In genomic region chr19:46775642-46776258, GRCh38 we compare ENCODE assay signal across 23 cellular contexts. TPM values are rescaled to one million over a fixed set of nuclear protein-coding genes. Genes with fewer than 3 reads are reported as not detected.
DNase-seq lines count a peak whose midpoint lies in the region; ATAC-seq, FAIRE-seq and TF ChIP-seq lines count a peak whose summit lies in the region.
"Had no signal": no experiment of that assay in that cellular context is flagged by ENCODE, and none has a peak within 500 bp of the region (broad histone marks: within the 10 kb centered on the region; RNA-seq: fewer than 3 reads in every experiment).

No MANE protein-coding gene starts in this region.

- peaks cover 54% of the 10 kb centered on the region for H3K36me3 Mint-ChIP-seq in activated naive CD8-positive, alpha-beta T cell treated with anti-CD3 and anti-CD28 coated beads, Interleukin-2, amount 50 U/mL, for 24 hours (ENCODE audit: low read depth)
- H3K36me3 Mint-ChIP-seq in activated naive CD8-positive, alpha-beta T cell treated with anti-CD3 and anti-CD28 coated beads for 36 hours = peaks cover 45% of the 10 kb centered on the region

- H3K4me3 Mint-ChIP-seq in activated naive CD8-positive, alpha-beta T cell treated with anti-CD3 and anti-CD28 coated beads, Interleukin-2, amount 50 U/mL, for 24 hours = no peak overlapping the region
- no peak overlapping the region for H3K4me3 Mint-ChIP-seq in activated naive CD8-positive, alpha-beta T cell treated with anti-CD3 and anti-CD28 coated beads for 36 hours
- H3K4me3 Mint-ChIP-seq: CD4-positive, alpha-beta memory T cell had no signal

- DNase-seq in activated naive CD8-positive, alpha-beta T cell treated with anti-CD3 and anti-CD28 coated beads, Interleukin-2, amount 50 U/mL, for 24 hours = no peak
- DNase-seq in activated naive CD8-positive, alpha-beta T cell treated with anti-CD3 and anti-CD28 coated beads for 36 hours = no peak
- DNase-seq in K562 (ENCODE audit: extremely low read depth in 1 of 4, low spot score in 3 of 4) = no peak
- DNase-seq in osteoblast (ENCODE audit: insufficient read length, low spot score, missing footprints) = peak; percentile 29
- DNase-seq in left lobe of liver (ENCODE audit: low spot score) = no peak
- DNase-seq in ACHN = no peak
- DNase-seq: 8988T; C1 segment of cervical spinal cord; CD4-positive, alpha-beta memory T cell; COR-L47; DMS 273 treated with DMSO at 0.1 percent for 48 hours; DMS79; EL; GDM1; GM23248; H7; HCEC 1CT had no signal

- no peak for TF ChIP-seq EP300 in K562 (IDR thresholded peaks at IDR 0.05; ENCODE audit: low read length)

- peaks cover 6% of the 10 kb centered on the region for H3K4me1 ChIP-seq in HEK293 (ENCODE audit: control insufficient read depth, insufficient read depth, low read length)
- H3K4me1 ChIP-seq in K562 (replicated peaks in 1 of 2; ENCODE audit: control insufficient read depth in 2 of 2, insufficient read depth in 2 of 2, low read length in 2 of 2) = peaks cover 0 to 16% of the 10 kb centered on the region in 2 experiments; a peak in 3 of 5 replicates
- H3K4me1 ChIP-seq in osteoblast (ENCODE audit: insufficient read depth, low read length) = peaks cover under 1% of the 10 kb centered on the region

- no peaks in the 10 kb centered on the region for H3K9me1 ChIP-seq in K562 (ENCODE audit: control insufficient read depth, insufficient read depth, low read length)

- H3K27ac ChIP-seq in HEK293 (ENCODE audit: extremely low read depth, low read depth, low read length) = no peak overlapping the region
- H3K27ac ChIP-seq in K562 (ENCODE audit: extremely low read depth, low read depth, low read length) = no peak overlapping the region
- H3K27ac ChIP-seq in osteoblast (ENCODE audit: low read depth, low read length) = no peak overlapping the region
- H3K27ac ChIP-seq: A549, GM23248 had no signal

- in situ Hi-C loops in K562 (cut with MboI) = no loop called here
- in situ Hi-C loops in ACHN (cut with HindIII; ENCODE audit: low pct_ligation_motif_present, low pct_unique_long_range_greater_than_20kb, low sequenced_read_pairs) = no loop called here

- TF ChIP-seq POLR2A in K562 (conservative IDR thresholded peaks at IDR 0.05) = no peak

- peaks cover 58 to 61% of the 10 kb centered on the region in 2 experiments for H3K36me3 ChIP-seq in HEK293 (ENCODE audit: control insufficient read depth in 2 of 2, insufficient read depth in 1 of 2, low read length in 2 of 2)
- peaks cover 59% of the 10 kb centered on the region for H3K36me3 ChIP-seq in K562 (ENCODE audit: control insufficient read depth, insufficient read depth, low read length)
- H3K36me3 ChIP-seq in osteoblast (ENCODE audit: insufficient read depth, low read length) = peaks cover 55% of the 10 kb centered on the region

- H3K4me2 ChIP-seq in K562 (ENCODE audit: insufficient read depth, low read length) (no peak overlapping the region), osteoblast (ENCODE audit: insufficient read depth, low read length) (no peak overlapping the region)
- H3K4me2 ChIP-seq: A549 had no signal

- H3K9me3 ChIP-seq in HEK293 (ENCODE audit: control insufficient read depth, insufficient read depth, low read depth, low read length) (no peaks in the 10 kb centered on the region), K562 (replicated peaks; ENCODE audit: control insufficient read depth, insufficient read depth, low read depth, low read length) (no peaks in the 10 kb centered on the region), osteoblast (ENCODE audit: low read depth, low read length) (no peaks in the 10 kb centered on the region)
- H3K9me3 ChIP-seq: A549 had no signal

- H3K27me3 ChIP-seq in K562 (ENCODE audit: control insufficient read depth in 2 of 2, insufficient read depth in 2 of 2, low read length in 2 of 2) (no peaks in the 10 kb centered on the region), osteoblast (ENCODE audit: insufficient read depth, low read length) (no peaks in the 10 kb centered on the region)

- intact Hi-C loops in K562 (cut with micrococcal nuclease) = no loop called here

- FAIRE-seq in K562 (lab: Jason Lieb, UNC) = no peak
- FAIRE-seq: A549, GM12878, GM19239, H1 had no signal

- no peak overlapping the region for H3K9ac ChIP-seq in K562 (ENCODE audit: insufficient read depth in 1 of 2, low read depth in 2 of 2, low read length in 2 of 2)
- H3K9ac ChIP-seq: GM23248 had no signal

- peak overlapping the region; percentile 52 for H3K27ac Mint-ChIP-seq in activated naive CD8-positive, alpha-beta T cell treated with anti-CD3 and anti-CD28 coated beads, Interleukin-2, amount 50 U/mL, for 24 hours
- no peak overlapping the region for H3K27ac Mint-ChIP-seq in activated naive CD8-positive, alpha-beta T cell treated with anti-CD3 and anti-CD28 coated beads for 36 hours
- H3K27ac Mint-ChIP-seq: CD4-positive, alpha-beta memory T cell had no signal

- H3K4me3 ChIP-seq in HEK293 (ENCODE audit: low read depth, low read length) (no peak overlapping the region), K562 (no peak overlapping the region), osteoblast (ENCODE audit: insufficient read depth, low read length) (no peak overlapping the region)
- H3K4me3 ChIP-seq: A549, GM12878, GM23248 had no signal

- no peaks in the 10 kb centered on the region for H3K27me3 Mint-ChIP-seq in activated naive CD8-positive, alpha-beta T cell treated with anti-CD3 and anti-CD28 coated beads, Interleukin-2, amount 50 U/mL, for 24 hours
- no peaks in the 10 kb centered on the region for H3K27me3 Mint-ChIP-seq in activated naive CD8-positive, alpha-beta T cell treated with anti-CD3 and anti-CD28 coated beads for 36 hours
- H3K27me3 Mint-ChIP-seq: CD4-positive, alpha-beta memory T cell had no signal

- POLR2A ChIA-PET in HEK293 (lab: Yijun Ruan, JAX) (interaction anchor here (0.6 to 1.9 kb wide), 6 partner anchors 8 to 1684 kb away, joined by 3 to 6 read pairs (median 4); partner anchors contain the start of gene SLC1A5), K562 (lab: Yijun Ruan, JAX) (interaction anchor here (0.6 to 3.7 kb wide), 7 partner anchors 8 to 148 kb away, joined by 3 to 17 read pairs (median 6); partner anchors contain the start of gene SLC1A5)

- no peak overlapping the region for H2AFZ ChIP-seq in K562 (ENCODE audit: low read depth, low read length)
- no peak overlapping the region for H2AFZ ChIP-seq in osteoblast (ENCODE audit: low read length)
- H2AFZ ChIP-seq: GM23248 had no signal

- peaks cover 14% of the 10 kb centered on the region for H3K4me1 Mint-ChIP-seq in activated naive CD8-positive, alpha-beta T cell treated with anti-CD3 and anti-CD28 coated beads, Interleukin-2, amount 50 U/mL, for 24 hours
- peaks cover 6% of the 10 kb centered on the region for H3K4me1 Mint-ChIP-seq in activated naive CD8-positive, alpha-beta T cell treated with anti-CD3 and anti-CD28 coated beads for 36 hours

- H3K9me3 Mint-ChIP-seq in activated naive CD8-positive, alpha-beta T cell treated with anti-CD3 and anti-CD28 coated beads, Interleukin-2, amount 50 U/mL, for 24 hours = no peaks in the 10 kb centered on the region
- H3K9me3 Mint-ChIP-seq in activated naive CD8-positive, alpha-beta T cell treated with anti-CD3 and anti-CD28 coated beads for 36 hours = no peaks in the 10 kb centered on the region
- H3K9me3 Mint-ChIP-seq: CD4-positive, alpha-beta memory T cell had no signal

- H4K20me1 ChIP-seq in K562 (replicated peaks; ENCODE audit: control insufficient read depth, insufficient read depth, low read length) (peaks cover 27% of the 10 kb centered on the region), osteoblast (ENCODE audit: insufficient read depth, low read length) (peaks cover 16% of the 10 kb centered on the region)

- peaks cover 11% of the 10 kb centered on the region; the same call in 2 of the 3 replicates for H3K79me2 ChIP-seq in K562 (ENCODE audit: control insufficient read depth, insufficient read depth, low read length)
- peaks cover 14% of the 10 kb centered on the region for H3K79me2 ChIP-seq in osteoblast (ENCODE audit: insufficient read depth, low read length)

- no TSS peak for BruUV-seq in K562 (replicated peaks; lab: Mats Ljungman, UMichigan)

- ATAC-seq in activated naive CD8-positive, alpha-beta T cell treated with anti-CD3 and anti-CD28 coated beads, Interleukin-2, amount 50 U/mL, for 24 hours = no peak
- ATAC-seq in K562 = no peak
- no peak for ATAC-seq in left lobe of liver
- ATAC-seq in HG02981 (IDR thresholded peaks at IDR 0.05; ENCODE audit: unreplicated experiment) = no peak
- ATAC-seq: GM12878 had no signal

- TF ChIP-seq CTCF in HEK293 (tag by site-specific recombination; IDR thresholded peaks at IDR 0.05) = no peak
- no peak for TF ChIP-seq CTCF in K562 (IDR thresholded peaks at IDR 0.05 in 2 of 3, conservative IDR thresholded peaks at IDR 0.05 in 1 of 3; ENCODE audit: insufficient read depth in 2 of 3, low read depth in 1 of 3, low read length in 3 of 3)
- TF ChIP-seq CTCF in osteoblast (IDR thresholded peaks at IDR 0.05; ENCODE audit: extremely low read depth, low read depth, low read length) = no peak

- CTCF ChIA-PET in HEK293 (lab: Yijun Ruan, JAX) = interaction anchor here (1.0 to 3.3 kb wide), 3 partner anchors 8 to 19 kb away, joined by 4 to 22 read pairs (median 7); no protein-coding TSS in a partner anchor
- CTCF ChIA-PET in K562 (lab: Yijun Ruan, JAX; ENCODE audit: low intra/inter-chr PET ratio) = no interaction called here

- TF ChIP-seq RAD21 in K562 (CRISPR knock-in tag; conservative IDR thresholded peaks at IDR 0.05 in 1 of 2, IDR thresholded peaks at IDR 0.05 in 1 of 2) = no peak

- 79% methylated on average over 8 of the region's 11 CpGs for WGBS in K562 (ENCODE audit: insufficient coverage, low coverage, missing lambda C conversion rate)

RNA-seq across cellular contexts. Expression of gene SLC1A5, which starts 12.6 kb away (rescaled TPM):
- 100 to 1,000 TPM; 299 to 309 TPM for total RNA-seq in activated naive CD8-positive, alpha-beta T cell treated with anti-CD3 and anti-CD28 coated beads for 36 hours
- 143 and 394 TPM in 2 replicates for total RNA-seq in K562 (2011; cell fraction: chromatin; rRNA removed; ENCODE audit: low replicate concordance)
- total RNA-seq in K562 (2011; cell fraction: nucleolus; rRNA removed) = 510 and 601 TPM in 2 replicates
- total RNA-seq in K562 (2011; cell fraction: nucleoplasm; rRNA removed) = 377 and 409 TPM in 2 replicates
- total RNA-seq in K562 (2014; rRNA removed) = 257 and 266 TPM in 2 replicates
- total RNA-seq in K562 (2014; rRNA removed; fragmentation: Illumina TruSeq; extraction: Trizol) = 77.5 and 94.9 TPM in 2 replicates
- total RNA-seq in K562 (2015; rRNA removed; fragmentation: Illumina TruSeq; extraction: Trizol) = 113 and 122 TPM in 2 replicates
- 398 and 417 TPM in 2 replicates for total RNA-seq in K562 (2021)
- 134 and 227 TPM in 2 replicates for polyA plus RNA-seq in K562 (2011; rRNA removed)
- polyA plus RNA-seq in K562 (2011; cell fraction: cytosol; rRNA removed) = 233 and 332 TPM in 2 replicates
- polyA plus RNA-seq in K562 (2011; cell fraction: nucleus; rRNA removed) = 141 and 179 TPM in 2 replicates
- polyA plus RNA-seq in K562 (2012) = 221 and 421 TPM in 2 replicates
- polyA plus RNA-seq in K562 (2014; fragmentation: Illumina TruSeq; extraction: Trizol) = 250 and 336 TPM in 2 replicates
- polyA plus RNA-seq in K562 (2014; fragmentation: Nextera tagmentation; extraction: Ambion mirVana) = 10 to 100 TPM; 31.2 to 42.0 TPM
- polyA plus RNA-seq in K562 (2014; rRNA removed) = 169 and 256 TPM in 2 replicates
- 150 and 164 TPM in 2 replicates for polyA minus RNA-seq in K562 (2011; rRNA and poly(A)+ RNA removed)
- 145 and 162 TPM in 2 replicates for polyA minus RNA-seq in K562 (2011; cell fraction: cytosol; rRNA and poly(A)+ RNA removed)
- polyA minus RNA-seq in K562 (2011; cell fraction: nucleus; rRNA and poly(A)+ RNA removed) = 58.6 and 64.8 TPM in 2 replicates
- 274 and 354 TPM in 2 replicates for total RNA-seq in osteoblast
- total RNA-seq in left lobe of liver = 3.8 TPM

RNA-seq across cellular contexts. Expression of gene STRN4, which starts 29.5 kb away (rescaled TPM):
- total RNA-seq in activated naive CD8-positive, alpha-beta T cell treated with anti-CD3 and anti-CD28 coated beads for 36 hours = 10 to 100 TPM; 54.9 to 57.9 TPM
- 149 and 335 TPM in 2 replicates for total RNA-seq in K562 (2011; cell fraction: chromatin; rRNA removed; ENCODE audit: low replicate concordance)
- 167 and 175 TPM in 2 replicates for total RNA-seq in K562 (2011; cell fraction: nucleolus; rRNA removed)
- total RNA-seq in K562 (2011; cell fraction: nucleoplasm; rRNA removed) = 137 and 163 TPM in 2 replicates
- total RNA-seq in K562 (2014; rRNA removed) (66.9 and 71.0 TPM in 2 replicates), K562 (2014; rRNA removed; fragmentation: Illumina TruSeq; extraction: Trizol) (18.0 and 21.6 TPM in 2 replicates), K562 (2015; rRNA removed; fragmentation: Illumina TruSeq; extraction: Trizol) (36.9 and 39.2 TPM in 2 replicates), K562 (2021) (79.2 and 82.7 TPM in 2 replicates), osteoblast (56.3 and 56.5 TPM in 2 replicates), left lobe of liver (24.1 TPM)
- polyA plus RNA-seq in K562 (2011; rRNA removed) (42.8 and 60.4 TPM in 2 replicates), K562 (2014; fragmentation: Illumina TruSeq; extraction: Trizol) (34.8 and 63.9 TPM in 2 replicates), K562 (2014; fragmentation: Nextera tagmentation; extraction: Ambion mirVana) (1 to 10 TPM in 1 of 2 experiments, under 1 TPM in 1; 0.62 to 1.7 TPM), K562 (2014; rRNA removed) (81.4 and 83.7 TPM in 2 replicates)
- 74.0 and 145 TPM in 2 replicates for polyA plus RNA-seq in K562 (2011; cell fraction: cytosol; rRNA removed)
- 204 and 318 TPM in 2 replicates for polyA plus RNA-seq in K562 (2011; cell fraction: nucleus; rRNA removed)
- polyA plus RNA-seq in K562 (2012) = 52.1 and 70.7 TPM in 2 replicates
- 37.1 and 38.4 TPM in 2 replicates for polyA minus RNA-seq in K562 (2011; rRNA and poly(A)+ RNA removed)
- 49.1 and 68.4 TPM in 2 replicates for polyA minus RNA-seq in K562 (2011; cell fraction: cytosol; rRNA and poly(A)+ RNA removed)
- 61.9 and 64.6 TPM in 2 replicates for polyA minus RNA-seq in K562 (2011; cell fraction: nucleus; rRNA and poly(A)+ RNA removed)

RNA-seq across cellular contexts. Expression of gene FKRP, which starts 29.9 kb away (rescaled TPM):
- 10 to 100 TPM; 17.3 to 18.8 TPM for total RNA-seq in activated naive CD8-positive, alpha-beta T cell treated with anti-CD3 and anti-CD28 coated beads for 36 hours
- 36.3 and 57.4 TPM in 2 replicates for total RNA-seq in K562 (2011; cell fraction: chromatin; rRNA removed; ENCODE audit: low replicate concordance)
- 33.4 and 35.1 TPM in 2 replicates for total RNA-seq in K562 (2011; cell fraction: nucleolus; rRNA removed)
- 38.6 TPM in 2 replicates for total RNA-seq in K562 (2011; cell fraction: nucleoplasm; rRNA removed)
- 8.2 and 11.3 TPM in 2 replicates for total RNA-seq in K562 (2014; rRNA removed)
- total RNA-seq in K562 (2014; rRNA removed; fragmentation: Illumina TruSeq; extraction: Trizol) = 4.9 and 5.0 TPM in 2 replicates
- total RNA-seq in K562 (2015; rRNA removed; fragmentation: Illumina TruSeq; extraction: Trizol) = 7.3 and 7.6 TPM in 2 replicates
- total RNA-seq in K562 (2021) = 11.2 and 14.9 TPM in 2 replicates
- polyA plus RNA-seq in K562 (2011; rRNA removed) = 3.7 and 5.4 TPM in 2 replicates
- 4.9 and 11.1 TPM in 2 replicates for polyA plus RNA-seq in K562 (2011; cell fraction: cytosol; rRNA removed)
- 12.2 and 17.7 TPM in 2 replicates for polyA plus RNA-seq in K562 (2011; cell fraction: nucleus; rRNA removed)
- polyA plus RNA-seq in K562 (2012) = 14.0 and 18.1 TPM in 2 replicates
- polyA plus RNA-seq in K562 (2014; fragmentation: Illumina TruSeq; extraction: Trizol) = 6.5 and 10.2 TPM in 2 replicates
- polyA plus RNA-seq in K562 (2014; fragmentation: Nextera tagmentation; extraction: Ambion mirVana) = 1 to 10 TPM in 1 of 2 experiments, under 1 TPM in 1; 0.68 to 1.1 TPM
- 15.2 and 16.1 TPM in 2 replicates for polyA plus RNA-seq in K562 (2014; rRNA removed)
- polyA minus RNA-seq in K562 (2011; rRNA and poly(A)+ RNA removed) = 2.7 and 5.2 TPM in 2 replicates
- polyA minus RNA-seq in K562 (2011; cell fraction: cytosol; rRNA and poly(A)+ RNA removed) = 3.1 and 6.5 TPM in 2 replicates
- polyA minus RNA-seq in K562 (2011; cell fraction: nucleus; rRNA and poly(A)+ RNA removed) = 4.4 and 7.3 TPM in 2 replicates
- total RNA-seq in osteoblast = 18.0 and 18.5 TPM in 2 replicates
- 6.6 TPM for total RNA-seq in left lobe of liver

RNA-seq across cellular contexts. Expression of gene PRKD2, which starts 58.8 kb away (rescaled TPM):
- total RNA-seq in activated naive CD8-positive, alpha-beta T cell treated with anti-CD3 and anti-CD28 coated beads for 36 hours = 10 to 100 TPM; 68.6 to 76.2 TPM
- total RNA-seq in K562 (2011; cell fraction: chromatin; rRNA removed; ENCODE audit: low replicate concordance) = 31.5 and 62.0 TPM in 2 replicates
- total RNA-seq in K562 (2011; cell fraction: nucleolus; rRNA removed) = 35.2 and 35.7 TPM in 2 replicates
- 32.3 and 33.7 TPM in 2 replicates for total RNA-seq in K562 (2011; cell fraction: nucleoplasm; rRNA removed)
- total RNA-seq in K562 (2014; rRNA removed) (29.2 and 35.1 TPM in 2 replicates), K562 (2014; rRNA removed; fragmentation: Illumina TruSeq; extraction: Trizol) (9.9 and 15.0 TPM in 2 replicates), K562 (2015; rRNA removed; fragmentation: Illumina TruSeq; extraction: Trizol) (14.9 and 19.0 TPM in 2 replicates), K562 (2021) (57.3 and 60.0 TPM in 2 replicates), osteoblast (9.0 and 9.4 TPM in 2 replicates), left lobe of liver (13.7 TPM)
- polyA plus RNA-seq in K562 (2011; rRNA removed) (11.0 and 11.1 TPM in 2 replicates), K562 (2014; fragmentation: Illumina TruSeq; extraction: Trizol) (23.8 and 34.1 TPM in 2 replicates), K562 (2014; fragmentation: Nextera tagmentation; extraction: Ambion mirVana) (1 to 10 TPM; 1.8 to 4.9 TPM), K562 (2014; rRNA removed) (21.1 and 22.4 TPM in 2 replicates)
- 11.6 and 24.2 TPM in 2 replicates for polyA plus RNA-seq in K562 (2011; cell fraction: cytosol; rRNA removed)
- 22.8 and 41.1 TPM in 2 replicates for polyA plus RNA-seq in K562 (2011; cell fraction: nucleus; rRNA removed)
- polyA plus RNA-seq in K562 (2012) = 36.8 and 42.8 TPM in 2 replicates
- polyA minus RNA-seq in K562 (2011; rRNA and poly(A)+ RNA removed) = 10.5 and 13.4 TPM in 2 replicates
- polyA minus RNA-seq in K562 (2011; cell fraction: cytosol; rRNA and poly(A)+ RNA removed) = 26.9 and 30.1 TPM in 2 replicates
- polyA minus RNA-seq in K562 (2011; cell fraction: nucleus; rRNA and poly(A)+ RNA removed) = 9.0 and 10.6 TPM in 2 replicates

Comparison
In these comparisons a context has a peak if more than half of its experiments do, and no peak if none do; other contexts are left out.
1. RNA of gene SLC1A5, which starts 12.6 kb away (total RNA-seq): 274 to 354 TPM in osteoblast, 299 to 309 TPM in activated naive CD8-positive, alpha-beta T cell treated with anti-CD3 and anti-CD28 coated beads for 36 hours and 77.5 to 601 TPM in K562; 3.8 TPM in left lobe of liver (single experiment); every median in the first group is over 10 times any median in the second.